In the genomic region with DNA sequence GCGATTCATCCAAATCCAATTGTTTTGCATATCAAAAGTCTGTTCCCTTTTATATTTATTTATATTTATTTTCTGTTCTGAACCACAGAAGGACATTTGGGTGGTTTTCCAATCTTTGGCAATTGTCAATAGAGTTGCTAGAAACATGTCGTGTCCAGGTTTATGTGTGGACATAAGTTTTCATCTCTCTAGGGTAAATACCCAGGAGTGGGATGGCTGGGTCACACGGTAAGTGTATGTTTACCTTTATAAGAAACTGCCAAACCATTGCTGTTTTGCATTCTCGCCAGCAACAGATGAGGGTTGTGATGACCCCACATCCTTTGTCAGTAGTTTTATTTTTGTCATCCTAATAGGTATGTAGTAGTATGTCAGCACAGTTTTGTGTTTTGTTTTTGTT, we compare ENCODE assay signal across 33 cellular contexts. TPM values are rescaled to one million over a fixed set of nuclear protein-coding genes. Genes with fewer than 3 reads are reported as not detected.
"Had no signal": no experiment of that assay in that cellular context is flagged by ENCODE, and none has a peak within 500 bp of the region (broad histone marks: within the 10 kb centered on the region; RNA-seq: fewer than 3 reads in every experiment).

No MANE protein-coding gene starts in this region.

- H3K27ac Mint-ChIP-seq: activated B cell treated with CpG ODN at 0.5 μM for 24 hours; activated CD4-positive, alpha-beta memory T cell treated with anti-CD3 and anti-CD28 coated beads, Interleukin-2, amount 10 ng/mL, durations not matched to agents 7 days and 5 days; activated CD4-positive, alpha-beta T cell treated with anti-CD3 and anti-CD28 coated beads, Interleukin-2, amount 10 ng/mL, durations not matched to agents 7 days and 5 days; activated naive CD4-positive, alpha-beta T cell treated with anti-CD3 and anti-CD28 coated beads for 36 hours; activated T-helper 17 cell treated with anti-CD3 and anti-CD28 coated beads, Interleukin-2, amount 50 U/mL, for 72 hours had no signal

- H3K4me3 Mint-ChIP-seq: activated B cell treated with CpG ODN at 0.5 μM for 24 hours; activated CD4-positive, alpha-beta memory T cell treated with anti-CD3 and anti-CD28 coated beads, Interleukin-2, amount 10 ng/mL, durations not matched to agents 7 days and 5 days; activated CD4-positive, alpha-beta T cell treated with anti-CD3 and anti-CD28 coated beads, Interleukin-2, amount 10 ng/mL, durations not matched to agents 7 days and 5 days; activated naive CD4-positive, alpha-beta T cell treated with anti-CD3 and anti-CD28 coated beads for 36 hours; activated T-helper 17 cell treated with anti-CD3 and anti-CD28 coated beads, Interleukin-2, amount 50 U/mL, for 72 hours had no signal

- ATAC-seq: activated T-helper 17 cell treated with anti-CD3 and anti-CD28 coated beads, Interleukin-2, amount 50 U/mL, for 72 hours; Panc1; Right ventricle myocardium inferior had no signal

- H3K27me3 Mint-ChIP-seq: activated B cell treated with CpG ODN at 0.5 μM for 24 hours; activated CD4-positive, alpha-beta memory T cell treated with anti-CD3 and anti-CD28 coated beads, Interleukin-2, amount 10 ng/mL, durations not matched to agents 7 days and 5 days; activated CD4-positive, alpha-beta T cell treated with anti-CD3 and anti-CD28 coated beads, Interleukin-2, amount 10 ng/mL, durations not matched to agents 7 days and 5 days; activated naive CD8-positive, alpha-beta T cell; activated T-helper 17 cell treated with anti-CD3 and anti-CD28 coated beads, Interleukin-2, amount 50 U/mL, for 72 hours had no signal

- H3K9me3 Mint-ChIP-seq: activated B cell treated with CpG ODN at 0.5 μM for 24 hours; activated naive CD4-positive, alpha-beta T cell treated with anti-CD3 and anti-CD28 coated beads for 36 hours; activated T-helper 17 cell treated with anti-CD3 and anti-CD28 coated beads, Interleukin-2, amount 50 U/mL, for 72 hours had no signal

- DNase-seq: activated B cell treated with CpG ODN at 0.5 μM for 24 hours; activated CD4-positive, alpha-beta memory T cell treated with anti-CD3 and anti-CD28 coated beads, Interleukin-2, amount 10 ng/mL, durations not matched to agents 7 days and 5 days; activated CD4-positive, alpha-beta T cell treated with anti-CD3 and anti-CD28 coated beads for 1 hour; activated CD4-positive, alpha-beta T cell treated with anti-CD3 and anti-CD28 coated beads, Interleukin-2, amount 10 ng/mL, durations not matched to agents 7 days and 5 days; activated gamma-delta T cell; activated naive CD4-positive, alpha-beta T cell treated with anti-CD3 and anti-CD28 coated beads for 36 hours; activated T-cell treated with anti-CD3 and anti-CD28 coated beads for 4 hours; activated T-cell treated with anti-CD3 and anti-CD28 coated beads, Interleukin-2, amount 50 U/mL, for 48 hours; adrenal gland; aorta; central memory CD4-positive, alpha-beta T cell; MM.1S; NCI-H146; NCI-H187 treated with DMSO at 0.1 percent for 48 hours; NCI-H2107; NCI-H2171 treated with DMSO at 0.1 percent for 48 hours; NCI-H226; NCI-H526; NCI-H774; NK-92 treated with Interleukin-12 subunit alpha and Interleukin-12 subunit beta, amount 100 ng/mL, for 24 hours; OCI-M1; RPMI8226; SK-N-SH; SW 1271 had no signal

RNA-seq across cellular contexts. Expression of a gene that starts 36.8 kb away (rescaled TPM):
- total RNA-seq: activated B cell treated with CpG ODN at 0.5 μM for 24 hours; activated CD4-positive, alpha-beta memory T cell treated with anti-CD3 and anti-CD28 coated beads, Interleukin-2, amount 10 ng/mL, durations not matched to agents 7 days and 5 days; activated CD4-positive, alpha-beta T cell treated with anti-CD3 and anti-CD28 coated beads, Interleukin-2, amount 10 ng/mL, durations not matched to agents 7 days and 5 days; activated CD8-positive, alpha-beta memory T cell treated with anti-CD3 and anti-CD28 coated beads for 36 hours; activated naive CD4-positive, alpha-beta T cell treated with anti-CD3 and anti-CD28 coated beads for 36 hours; adrenal gland; aorta; bronchial epithelial cell; chondrocyte; NCI-H460; Right ventricle myocardium inferior; T-helper 1 cell treated with Interleukin-12 subunit alpha and Interleukin-12 subunit beta and Interleukin-4 antibody, amounts not matched to agents 30 ng/mL and 1 ng/mL, for 36 hours had no signal
- polyA plus RNA-seq: adrenal gland, SK-N-SH had no signal
